Comparison of ENCODE assay signal across 1 cellular context in the genomic region with DNA sequence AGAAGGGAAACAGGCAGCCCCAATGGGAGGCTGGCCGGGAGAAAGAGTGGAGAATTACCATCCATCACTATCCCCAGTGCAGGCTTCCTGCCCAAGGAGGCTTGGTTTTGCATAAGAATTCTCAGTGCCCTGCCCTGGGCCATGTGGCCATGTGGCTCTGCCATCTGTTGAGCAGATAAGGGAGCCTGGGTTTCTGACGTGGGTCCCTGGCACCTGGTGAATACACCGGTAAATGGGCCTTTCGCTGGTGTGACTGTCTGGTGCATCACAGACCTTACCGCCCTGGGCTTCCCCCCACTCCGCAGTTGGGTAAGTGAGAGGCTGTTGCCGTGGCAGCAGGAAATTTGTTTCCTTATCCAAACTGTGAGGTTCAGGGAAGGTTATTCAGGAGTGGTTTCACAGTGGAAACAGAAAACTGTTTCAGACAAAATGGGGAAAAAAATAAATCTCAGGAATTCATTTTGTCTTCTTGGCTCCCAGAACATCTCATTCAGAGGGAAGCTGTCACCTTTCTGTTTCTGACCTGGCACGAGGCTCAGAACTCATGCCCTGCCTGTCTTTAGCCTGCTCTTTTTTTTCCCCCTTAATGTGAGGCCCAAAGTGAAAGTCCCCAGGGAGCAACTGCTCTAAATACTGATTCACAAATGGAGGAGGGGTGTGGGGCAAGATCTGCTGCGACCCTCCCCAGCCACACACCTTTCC.
TF ChIP-seq lines count a peak whose summit lies in the region.

No MANE protein-coding gene starts in this region.

TF ChIP-seq in GM23338, 12 proteins besides CTCF, POLR2A, EP300 and RAD21 (continued from another document):
- TF ChIP-seq ZNF462 (CRISPR knock-in tag; IDR thresholded peaks at IDR 0.05) (no peak), REST (IDR thresholded peaks at IDR 0.05; ENCODE audit: unreplicated experiment) (no peak), JUNB (IDR thresholded peaks at IDR 0.05; ENCODE audit: unreplicated experiment) (no peak), ETS1 (IDR thresholded peaks at IDR 0.05) (no peak)
TF ChIP-seq in GM23338: peak in this region for 0.
